30 cellular contexts compared by ENCODE assay signal in genomic region chr2:205276071-205276777, GRCh38.
A peak's percentile ranks its signal among the peaks of the same experiment; 100 is the strongest.
DNase-seq lines count a peak whose midpoint lies in the region; ATAC-seq and TF ChIP-seq lines count a peak whose summit lies in the region.
"Had no signal": no experiment of that assay in that cellular context is flagged by ENCODE, and none has a peak within 500 bp of the region (broad histone marks: within the 10 kb centered on the region; RNA-seq: fewer than 3 reads in every experiment).

No MANE protein-coding gene starts in this region.

- ATAC-seq in GM23338 (peak; percentile 86), natural killer cell (no peak)
- ATAC-seq: left ventricle myocardium superior had no signal

- no peaks in the 10 kb centered on the region for H4K20me1 ChIP-seq in GM23338 (replicated peaks; ENCODE audit: insufficient read depth)

- no peaks in the 10 kb centered on the region for H3K36me3 ChIP-seq in GM23338 (ENCODE audit: insufficient read depth)
- H3K36me3 ChIP-seq in NT2/D1 (ENCODE audit: insufficient read depth, insufficient read length, low read length): no peaks in the 10 kb centered on the region
- H3K36me3 ChIP-seq in iPS-15b (ENCODE audit: control insufficient read depth, insufficient read depth, low read length): no peaks in the 10 kb centered on the region
- H3K36me3 ChIP-seq in neuron (ENCODE audit: insufficient read depth, low read length): no peaks in the 10 kb centered on the region
- no peaks in the 10 kb centered on the region for H3K36me3 ChIP-seq in BE2C
- H3K36me3 ChIP-seq: colonic mucosa, SJSA1, upper lobe of left lung had no signal

- TF ChIP-seq CTCF in GM23338 (conservative IDR thresholded peaks at IDR 0.05; ENCODE audit: low read depth in 2 of 2): no peak
- TF ChIP-seq CTCF in BE2C (IDR thresholded peaks at IDR 0.05; ENCODE audit: low read depth, low read length): no peak
- TF ChIP-seq CTCF in natural killer cell (IDR thresholded peaks at IDR 0.05): no peak

- H3K4me3 ChIP-seq in GM23338 (no peak overlapping the region), NT2/D1 (ENCODE audit: insufficient read length, low read depth) (no peak overlapping the region), iPS-15b (ENCODE audit: low read depth, low read length) (no peak overlapping the region), neuron (ENCODE audit: low read length) (no peak overlapping the region), BE2C (ENCODE audit: low read depth, low read length) (no peak overlapping the region)
- H3K4me3 ChIP-seq: colonic mucosa, SJSA1, upper lobe of left lung had no signal

- H3K4me1 ChIP-seq in GM23338 (ENCODE audit: insufficient read depth) (peaks cover 40% of the 10 kb centered on the region), NT2/D1 (ENCODE audit: insufficient read depth, insufficient read length) (no peaks in the 10 kb centered on the region), iPS-15b (ENCODE audit: control insufficient read depth, insufficient read depth, low read length) (peaks cover 11% of the 10 kb centered on the region), neuron (ENCODE audit: insufficient read depth, low read length) (peaks cover 33% of the 10 kb centered on the region), BE2C (no peaks in the 10 kb centered on the region)
- H3K4me1 ChIP-seq: colonic mucosa, SJSA1, upper lobe of left lung had no signal

- H3K27ac ChIP-seq in GM23338 (ENCODE audit: low read depth): peak overlapping the region; percentile 80
- H3K27ac ChIP-seq: colonic mucosa, SJSA1, upper lobe of left lung had no signal

- peaks cover 15% of the 10 kb centered on the region; the same call in 2 of the 3 replicates for H3K36me3 Mint-ChIP-seq in GM23338 (ENCODE audit: low read depth)
- no peaks in the 10 kb centered on the region for H3K36me3 Mint-ChIP-seq in natural killer cell
- H3K36me3 Mint-ChIP-seq: activated naive CD8-positive, alpha-beta T cell treated with anti-CD3 and anti-CD28 coated beads, Interleukin-2, amount 10 ng/mL, durations not matched to agents 7 days and 5 days; CD14-positive monocyte had no signal

- H3K79me2 ChIP-seq in GM23338 (replicated peaks; ENCODE audit: insufficient read depth): no peaks in the 10 kb centered on the region

- peak overlapping the region; percentile 48 for H3K4me2 ChIP-seq in GM23338

- 0 out of 2 replicates have a peak, but pooled peaks cover 4% of the 10 kb centered on the region for H3K9me2 ChIP-seq in GM23338 (ENCODE audit: insufficient read depth)

- H3K4me3 Mint-ChIP-seq in GM23338: no peak overlapping the region
- H3K4me3 Mint-ChIP-seq in natural killer cell: no peak overlapping the region
- H3K4me3 Mint-ChIP-seq: activated B cell treated with CpG ODN at 0.5 μM for 24 hours; activated naive CD8-positive, alpha-beta T cell treated with anti-CD3 and anti-CD28 coated beads, Interleukin-2, amount 10 ng/mL, durations not matched to agents 7 days and 5 days; activated T-cell treated with anti-CD3 and anti-CD28 coated beads, Interleukin-2, amount 50 U/mL, for 24 hours; CD14-positive monocyte; HFFc6 had no signal

- H2AFZ ChIP-seq in GM23338 (no peak overlapping the region), neuron (ENCODE audit: low read depth, low read length) (peak overlapping the region; percentile 53)

- DNase-seq in GM23338 (ENCODE audit: low spot score): peak; percentile 83
- DNase-seq in NT2/D1 (ENCODE audit: low read depth, low spot score): peak; percentile 57
- DNase-seq in BE2C: no peak
- no peak for DNase-seq in NCI-H1694 treated with DMSO at 0.1 percent for 48 hours (lab: John Stamatoyannopoulos, UW)
- no peak for DNase-seq in natural killer cell
- DNase-seq in T-helper 2 cell: no peak
- DNase-seq: activated B cell treated with CpG ODN at 0.5 μM for 24 hours; activated gamma-delta T cell; activated naive CD8-positive, alpha-beta T cell treated with anti-CD3 and anti-CD28 coated beads, Interleukin-2, amount 10 ng/mL, durations not matched to agents 7 days and 5 days; activated T-cell treated with anti-CD3 and anti-CD28 coated beads, Interleukin-2, amount 50 U/mL, for 24 hours; aorta; Calu3; colonic mucosa; DMS79 treated with DMSO at 0.1 percent for 48 hours; effector CD8-positive, alpha-beta T cell; HFFc6; hypothalamus; KBM-7; kidney; left ventricle myocardium superior; NCI-H1092; NCI-H187 treated with DMSO at 0.1 percent for 48 hours; NCI-H82; RPMI8226; stimulated activated CD4-positive, alpha-beta T cell treated with anti-CD3 and anti-CD28 coated beads, Interleukin-4, amount 100 ng/mL, for 4 hours had no signal

- H3K9me3 ChIP-seq in NT2/D1 (ENCODE audit: insufficient read depth, low read length) (no peaks in the 10 kb centered on the region), iPS-15b (ENCODE audit: control insufficient read depth, insufficient read depth, low read length) (no peaks in the 10 kb centered on the region), neuron (ENCODE audit: low read length) (no peaks in the 10 kb centered on the region), BE2C (no peaks in the 10 kb centered on the region)
- H3K9me3 ChIP-seq: colonic mucosa, SJSA1, upper lobe of left lung had no signal

- no peaks in the 10 kb centered on the region; the same call in 1 of the 2 replicates for H3F3A ChIP-seq in GM23338 (replicated peaks; ENCODE audit: low read depth)

- H3K27me3 Mint-ChIP-seq in GM23338 (ENCODE audit: insufficient read depth, low read depth, poor library complexity) (no peaks in the 10 kb centered on the region), natural killer cell (ENCODE audit: low read depth in 2 of 2) (peaks cover 0 to 3% of the 10 kb centered on the region in 2 donors)
- H3K27me3 Mint-ChIP-seq: activated naive CD8-positive, alpha-beta T cell treated with anti-CD3 and anti-CD28 coated beads, Interleukin-2, amount 10 ng/mL, durations not matched to agents 7 days and 5 days had no signal

- H3K27ac Mint-ChIP-seq in GM23338: peak overlapping the region; percentile 95
- no peak overlapping the region for H3K27ac Mint-ChIP-seq in natural killer cell
- H3K27ac Mint-ChIP-seq: activated B cell treated with CpG ODN at 0.5 μM for 24 hours; activated naive CD8-positive, alpha-beta T cell treated with anti-CD3 and anti-CD28 coated beads, Interleukin-2, amount 10 ng/mL, durations not matched to agents 7 days and 5 days; activated T-cell treated with anti-CD3 and anti-CD28 coated beads, Interleukin-2, amount 50 U/mL, for 24 hours; CD14-positive monocyte; HFFc6 had no signal

- intact Hi-C loops in natural killer cell (cut with micrococcal nuclease): no loop called here

- H3K27me3 ChIP-seq in GM23338 (ENCODE audit: insufficient read depth) (no peaks in the 10 kb centered on the region), NT2/D1 (ENCODE audit: insufficient read depth, insufficient read length) (no peaks in the 10 kb centered on the region), iPS-15b (ENCODE audit: control insufficient read depth, insufficient read depth, low read length) (no peaks in the 10 kb centered on the region), neuron (ENCODE audit: insufficient read depth, low read length) (no peaks in the 10 kb centered on the region), BE2C (no peaks in the 10 kb centered on the region)
- H3K27me3 ChIP-seq: colonic mucosa, SJSA1, upper lobe of left lung had no signal

- no peak overlapping the region for H3K9ac ChIP-seq in NT2/D1 (ENCODE audit: insufficient read length, low read depth)
- peak overlapping the region; percentile 1 for H3K9ac ChIP-seq in iPS-15b (ENCODE audit: low read depth, low read length)

- H3K9me3 Mint-ChIP-seq in GM23338: no peaks in the 10 kb centered on the region; the same call in 2 of the 3 replicates
- H3K9me3 Mint-ChIP-seq in natural killer cell: peaks cover 5 to 8% of the 10 kb centered on the region in 2 donors
- H3K9me3 Mint-ChIP-seq: activated B cell treated with CpG ODN at 0.5 μM for 24 hours; activated T-cell treated with anti-CD3 and anti-CD28 coated beads, Interleukin-2, amount 50 U/mL, for 24 hours; HFFc6 had no signal

- H3K4me1 Mint-ChIP-seq in GM23338: peaks cover 40% of the 10 kb centered on the region
- no peaks in the 10 kb centered on the region for H3K4me1 Mint-ChIP-seq in natural killer cell
- H3K4me1 Mint-ChIP-seq: activated B cell treated with CpG ODN at 0.5 μM for 24 hours; activated naive CD8-positive, alpha-beta T cell treated with anti-CD3 and anti-CD28 coated beads, Interleukin-2, amount 10 ng/mL, durations not matched to agents 7 days and 5 days; CD14-positive monocyte had no signal

TF ChIP-seq in GM23338, 12 proteins besides CTCF, POLR2A, EP300 and RAD21 (continues in another document):
- TF ChIP-seq EZH2phosphoT487 (IDR thresholded peaks at IDR 0.05; ENCODE audit: unreplicated experiment): no peak
- TF ChIP-seq ZNF331 (CRISPR knock-in tag; IDR thresholded peaks at IDR 0.05; ENCODE audit: low read depth): no peak
- no peak for TF ChIP-seq STAT1 (IDR thresholded peaks at IDR 0.05; ENCODE audit: unreplicated experiment)
- no peak for TF ChIP-seq ETS1 (IDR thresholded peaks at IDR 0.05)
- no peak for TF ChIP-seq NANOG (IDR thresholded peaks at IDR 0.05; ENCODE audit: borderline replicate concordance)

Comparison
In these comparisons a context has a peak if more than half of its experiments do, and no peak if none do; other contexts are left out.
1. DNase-seq: peak in GM23338 (single experiment) and NT2/D1 (single experiment); none in BE2C (single experiment), NCI-H1694 treated with DMSO at 0.1 percent for 48 hours (single experiment), natural killer cell (single experiment) and T-helper 2 cell (0 of 5).